ENCODE assay signal across 36 cellular contexts in genomic region chr2:204683384-204683783, GRCh38.
"Had no signal": no experiment of that assay in that cellular context is flagged by ENCODE, and none has a peak within 500 bp of the region (broad histone marks: within the 10 kb centered on the region; RNA-seq: fewer than 3 reads in every experiment).

No MANE protein-coding gene starts in this region.

- DNase-seq: Karpas-422, Kasumi-1, MG63, MM.1S, MV-4-11, NCI-H1048, NCI-H1092, NCI-H1092 treated with DMSO at 0.1 percent for 48 hours, NCI-H1105, NCI-H1105 treated with DMSO at 0.1 percent for 48 hours, NCI-H1417, NCI-H1417 treated with DMSO at 0.1 percent for 48 hours, NCI-H1436, NCI-H1436 treated with DMSO at 0.1 percent for 48 hours, NCI-H146, NCI-H1694, NCI-H1694 treated with DMSO at 0.1 percent for 48 hours, NCI-H187, NCI-H187 treated with DMSO at 0.1 percent for 48 hours, NCI-H1930, NCI-H2029, NCI-H2029 treated with DMSO at 0.1 percent for 48 hours, NCI-H2081, NCI-H2081 treated with DMSO at 0.1 percent for 48 hours, NCI-H2107, NCI-H2171, NCI-H2171 treated with DMSO at 0.1 percent for 48 hours, NCI-H2227 treated with DMSO at 0.1 percent for 48 hours, NCI-H226, NCI-H345, NCI-H446, NCI-H446 treated with DMSO at 0.1 percent for 48 hours, NCI-H510A, NCI-H510A treated with DMSO at 0.1 percent for 48 hours, NCI-H524, NCI-H524 treated with DMSO at 0.1 percent for 48 hours had no signal

- H3K9me3 ChIP-seq: MG63 had no signal

- H3K4me3 ChIP-seq: MG63 had no signal

- H3K27me3 ChIP-seq: MG63 had no signal
